Comparison of ENCODE assay signal across 26 cellular contexts in the genomic region with DNA sequence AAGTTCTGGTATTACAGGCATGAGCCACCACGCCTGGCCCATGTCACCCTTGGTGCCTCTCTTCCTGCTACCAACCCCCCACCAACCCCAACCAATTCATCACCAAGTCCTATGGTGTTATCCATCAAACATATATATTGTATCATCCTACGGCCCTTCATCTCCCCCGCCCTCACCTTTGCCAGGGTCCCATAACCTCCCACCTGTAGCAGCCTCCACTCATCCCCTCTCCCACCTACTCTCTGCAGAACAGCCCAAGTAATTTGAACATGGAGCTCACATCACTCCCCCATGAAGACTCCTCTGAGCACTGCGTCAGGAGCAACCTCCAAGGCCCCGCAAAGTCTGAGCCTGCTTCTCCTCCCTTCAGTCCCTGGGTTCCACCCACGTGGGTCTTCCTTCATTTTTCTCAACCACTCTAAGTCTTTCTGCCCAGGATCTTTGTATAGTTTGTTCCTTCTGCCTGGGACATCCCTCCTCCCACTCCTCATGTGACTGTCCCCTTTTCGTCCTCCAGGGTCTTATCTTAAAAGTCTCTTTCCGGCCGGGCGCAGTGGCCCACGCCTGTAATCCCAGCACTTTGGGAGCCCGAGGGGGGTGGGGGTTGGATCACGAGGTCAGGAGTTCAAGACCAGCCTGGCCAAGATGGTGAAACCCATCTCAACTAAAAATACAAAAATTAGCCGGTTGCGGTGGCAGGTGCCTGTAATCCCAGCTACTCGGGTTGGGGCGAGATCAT. TPM values are rescaled to one million over a fixed set of nuclear protein-coding genes. Genes with fewer than 3 reads are reported as not detected.
DNase-seq lines count a peak whose midpoint lies in the region; ATAC-seq, FAIRE-seq and TF ChIP-seq lines count a peak whose summit lies in the region.
"Had no signal": no experiment of that assay in that cellular context is flagged by ENCODE, and none has a peak within 500 bp of the region (broad histone marks: within the 10 kb centered on the region; RNA-seq: fewer than 3 reads in every experiment).

No MANE protein-coding gene starts in this region.

- POLR2A ChIA-PET in CD8-positive, alpha-beta T cell (lab: Charles Lee) = interaction anchor here (0.6 kb wide), 1 partner anchor 167 kb away, joined by 5 read pairs; no protein-coding TSS in a partner anchor
- POLR2A ChIA-PET in activated CD4-positive, alpha-beta memory T cell treated with anti-CD3 and anti-CD28 coated beads, Interleukin-2, amount 10 ng/mL, durations not matched to agents 7 days and 5 days (lab: Charles Lee) = no interaction called here

- no peak overlapping the region for H3K4me2 ChIP-seq in astrocyte (ENCODE audit: low read length)
- H3K4me2 ChIP-seq: A549 had no signal

- no peak for TF ChIP-seq CTCF in CD8-positive, alpha-beta T cell (IDR thresholded peaks at IDR 0.05)
- TF ChIP-seq CTCF in astrocyte (IDR thresholded peaks at IDR 0.05; ENCODE audit: insufficient read depth, low read depth, low read length) (no peak), neural crest cell (conservative IDR thresholded peaks at IDR 0.05) (no peak), GM13976 (IDR thresholded peaks at IDR 0.05; ENCODE audit: borderline replicate concordance, control extremely low read depth, extremely low read depth, insufficient read depth, missing control alignments) (no peak)

- H3K4me3 ChIP-seq in CD8-positive, alpha-beta T cell (ENCODE audit: low read depth, low read length) = no peak overlapping the region
- H3K4me3 ChIP-seq in astrocyte (ENCODE audit: insufficient read depth, low read depth, low read length) = no peak overlapping the region
- H3K4me3 ChIP-seq: A549, GM23248, SJSA1 had no signal

- DNase-seq in CD8-positive, alpha-beta T cell = no peak
- DNase-seq in astrocyte (ENCODE audit: low read depth) (no peak), neural crest cell (ENCODE audit: low read depth, low spot score) (no peak), GM13976 (ENCODE audit: low spot score) (no peak), GDM1 (lab: John Stamatoyannopoulos, UW) (no peak), HuH-7.5 (ENCODE audit: low spot score) (no peak)
- no peak for DNase-seq in activated CD4-positive, alpha-beta memory T cell treated with anti-CD3 and anti-CD28 coated beads, Interleukin-2, amount 10 ng/mL, durations not matched to agents 7 days and 5 days
- DNase-seq: C1 segment of cervical spinal cord; GM23248; H7; KBM-7; NCI-H2029; NCI-H446; NCI-H526; NCI-H82; NK-92 treated with Interleukin-12 subunit alpha and Interleukin-12 subunit beta, amount 100 ng/mL, for 24 hours; Right ventricle myocardium superior; RPMI8226 had no signal

- H3K36me3 Mint-ChIP-seq in CD8-positive, alpha-beta T cell = no peaks in the 10 kb centered on the region
- H3K36me3 Mint-ChIP-seq in astrocyte (ENCODE audit: low read depth, unreplicated experiment) (no peaks in the 10 kb centered on the region), neural crest cell (ENCODE audit: low read depth) (no peaks in the 10 kb centered on the region)
- H3K36me3 Mint-ChIP-seq in activated CD4-positive, alpha-beta memory T cell treated with anti-CD3 and anti-CD28 coated beads, Interleukin-2, amount 10 ng/mL, durations not matched to agents 7 days and 5 days (ENCODE audit: low read depth) = no peaks in the 10 kb centered on the region

- H4K20me1 ChIP-seq in astrocyte (ENCODE audit: insufficient read depth, low read length) = no peaks in the 10 kb centered on the region

- H3K9ac ChIP-seq in astrocyte (ENCODE audit: low read length) = no peak overlapping the region
- H3K9ac ChIP-seq: GM23248 had no signal

- no peaks in the 10 kb centered on the region for H3K79me2 ChIP-seq in astrocyte (ENCODE audit: insufficient read depth, low read length)

- intact Hi-C loops in CD8-positive, alpha-beta T cell (cut with DNase I, micrococcal nuclease) = no loop called here

- FAIRE-seq in astrocyte (lab: Jason Lieb, UNC) = no peak
- FAIRE-seq: A549, D721Med, GM19239, HepG2 had no signal

- peaks cover 10% of the 10 kb centered on the region for H3K27me3 Mint-ChIP-seq in CD8-positive, alpha-beta T cell (ENCODE audit: low read depth)
- H3K27me3 Mint-ChIP-seq in astrocyte (ENCODE audit: low read depth, unreplicated experiment) = peaks cover 22% of the 10 kb centered on the region
- H3K27me3 Mint-ChIP-seq in neural crest cell (ENCODE audit: low read depth) = peaks cover 20% of the 10 kb centered on the region
- H3K27me3 Mint-ChIP-seq in activated CD4-positive, alpha-beta memory T cell treated with anti-CD3 and anti-CD28 coated beads, Interleukin-2, amount 10 ng/mL, durations not matched to agents 7 days and 5 days = peaks cover 31% of the 10 kb centered on the region

- H3K36me3 ChIP-seq in CD8-positive, alpha-beta T cell (ENCODE audit: insufficient read depth, low read length) = no peaks in the 10 kb centered on the region
- H3K36me3 ChIP-seq in astrocyte (ENCODE audit: insufficient read depth, low read length) = no peaks in the 10 kb centered on the region
- H3K36me3 ChIP-seq: SJSA1 had no signal

- H3K27ac ChIP-seq in CD8-positive, alpha-beta T cell (ENCODE audit: low read depth, low read length) = no peak overlapping the region
- H3K27ac ChIP-seq in astrocyte (ENCODE audit: low read depth, low read length) = no peak overlapping the region
- H3K27ac ChIP-seq: A549, GM23248, SJSA1 had no signal

- CTCF ChIA-PET in CD8-positive, alpha-beta T cell (lab: Charles Lee) = interaction anchor here (2.3 kb wide), 1 partner anchor 18 kb away, joined by 9 read pairs; no protein-coding TSS in a partner anchor
- CTCF ChIA-PET in activated CD4-positive, alpha-beta memory T cell treated with anti-CD3 and anti-CD28 coated beads, Interleukin-2, amount 10 ng/mL, durations not matched to agents 7 days and 5 days (lab: Charles Lee) = interaction anchor here (0.6 to 1.1 kb wide), 3 partner anchors 32 to 235 kb away, joined by 3 read pairs; no protein-coding TSS in a partner anchor

- peak overlapping the region; percentile 16 for H3K4me3 Mint-ChIP-seq in CD8-positive, alpha-beta T cell
- H3K4me3 Mint-ChIP-seq in astrocyte (ENCODE audit: unreplicated experiment) (peak overlapping the region; percentile 29), neural crest cell (peak overlapping the region; percentile 71)
- no peak overlapping the region for H3K4me3 Mint-ChIP-seq in activated CD4-positive, alpha-beta memory T cell treated with anti-CD3 and anti-CD28 coated beads, Interleukin-2, amount 10 ng/mL, durations not matched to agents 7 days and 5 days

- no peaks in the 10 kb centered on the region for H3K9me3 Mint-ChIP-seq in CD8-positive, alpha-beta T cell
- no peaks in the 10 kb centered on the region for H3K9me3 Mint-ChIP-seq in astrocyte (ENCODE audit: unreplicated experiment)
- no peaks in the 10 kb centered on the region for H3K9me3 Mint-ChIP-seq in neural crest cell
- no peaks in the 10 kb centered on the region for H3K9me3 Mint-ChIP-seq in activated CD4-positive, alpha-beta memory T cell treated with anti-CD3 and anti-CD28 coated beads, Interleukin-2, amount 10 ng/mL, durations not matched to agents 7 days and 5 days

- H2AFZ ChIP-seq in astrocyte (ENCODE audit: low read depth, low read length) = no peak overlapping the region
- H2AFZ ChIP-seq: GM23248 had no signal

- in situ Hi-C loops in GM13976 (cut with MboI; ENCODE audit: low sequenced_read_pairs, unreplicated experiment) = no loop called here

- peaks cover 15% of the 10 kb centered on the region for H3K4me1 Mint-ChIP-seq in CD8-positive, alpha-beta T cell (ENCODE audit: low read depth)
- H3K4me1 Mint-ChIP-seq in astrocyte (ENCODE audit: low read depth, unreplicated experiment) = peaks cover 5% of the 10 kb centered on the region
- peaks cover 7% of the 10 kb centered on the region for H3K4me1 Mint-ChIP-seq in neural crest cell
- H3K4me1 Mint-ChIP-seq in activated CD4-positive, alpha-beta memory T cell treated with anti-CD3 and anti-CD28 coated beads, Interleukin-2, amount 10 ng/mL, durations not matched to agents 7 days and 5 days = peaks cover 13% of the 10 kb centered on the region

- H3K27me3 ChIP-seq in CD8-positive, alpha-beta T cell (ENCODE audit: insufficient read depth, low read length) = no peaks in the 10 kb centered on the region
- H3K27me3 ChIP-seq in astrocyte (ENCODE audit: insufficient read depth, low read length) = no peaks in the 10 kb centered on the region

- peaks cover 15% of the 10 kb centered on the region for H3K4me1 ChIP-seq in CD8-positive, alpha-beta T cell (ENCODE audit: insufficient read depth, low read length)
- peaks cover 14% of the 10 kb centered on the region for H3K4me1 ChIP-seq in astrocyte (ENCODE audit: insufficient read depth, low read length)

- ATAC-seq in CD8-positive, alpha-beta T cell = no peak
- ATAC-seq: A549, HepG2 had no signal

- no peak overlapping the region for H3K27ac Mint-ChIP-seq in CD8-positive, alpha-beta T cell
- H3K27ac Mint-ChIP-seq in astrocyte (ENCODE audit: unreplicated experiment) (no peak overlapping the region), neural crest cell (ENCODE audit: unreplicated experiment) (no peak overlapping the region)
- no peak overlapping the region for H3K27ac Mint-ChIP-seq in activated CD4-positive, alpha-beta memory T cell treated with anti-CD3 and anti-CD28 coated beads, Interleukin-2, amount 10 ng/mL, durations not matched to agents 7 days and 5 days

- H3K9me3 ChIP-seq in CD8-positive, alpha-beta T cell (ENCODE audit: low read length) = no peaks in the 10 kb centered on the region
- H3K9me3 ChIP-seq in astrocyte (ENCODE audit: insufficient read depth, low read depth, low read length) = no peaks in the 10 kb centered on the region
- H3K9me3 ChIP-seq: A549, SJSA1 had no signal

RNA-seq across cellular contexts. Expression of a gene that starts 7.0 kb away (rescaled TPM):
- total RNA-seq in CD8-positive, alpha-beta T cell = 10 to 100 TPM; 25.9 to 26.4 TPM
- total RNA-seq in astrocyte (2.5 and 2.6 TPM in 2 replicates), neural crest cell (11.8 and 14.6 TPM in 2 replicates)
- total RNA-seq in activated CD4-positive, alpha-beta memory T cell treated with anti-CD3 and anti-CD28 coated beads, Interleukin-2, amount 10 ng/mL, durations not matched to agents 7 days and 5 days = 1 to 10 TPM in 1 of 2 experiments, under 1 TPM in 1; 0.38 to 1.4 TPM
- total RNA-seq: GM23248, LHCN-M2 had no signal

RNA-seq across cellular contexts. Expression of a gene that starts 7.9 kb away (rescaled TPM):
- under 1 TPM; 0.14 to 0.27 TPM for total RNA-seq in CD8-positive, alpha-beta T cell
- total RNA-seq in astrocyte (59.1 and 62.9 TPM in 2 replicates), neural crest cell (24.0 and 24.1 TPM in 2 replicates)
- under 1 TPM; 0.50 to 0.63 TPM for total RNA-seq in activated CD4-positive, alpha-beta memory T cell treated with anti-CD3 and anti-CD28 coated beads, Interleukin-2, amount 10 ng/mL, durations not matched to agents 7 days and 5 days

RNA-seq across cellular contexts. Expression of a gene that starts 32.9 kb away (rescaled TPM):
- 10 to 100 TPM in 1 of 2 experiments, 1 to 10 TPM in 1; 9.2 to 11.2 TPM for total RNA-seq in CD8-positive, alpha-beta T cell
- total RNA-seq in astrocyte (23.8 and 24.4 TPM in 2 replicates), neural crest cell (35.3 and 37.6 TPM in 2 replicates)
- 10 to 100 TPM; 45.4 to 49.6 TPM for total RNA-seq in activated CD4-positive, alpha-beta memory T cell treated with anti-CD3 and anti-CD28 coated beads, Interleukin-2, amount 10 ng/mL, durations not matched to agents 7 days and 5 days

RNA-seq across cellular contexts. Expression of a gene that starts 43.9 kb away (rescaled TPM):
- total RNA-seq in CD8-positive, alpha-beta T cell = not detected
- total RNA-seq in astrocyte (not detected in 2 replicates), neural crest cell (not detected in 2 replicates)
- total RNA-seq in activated CD4-positive, alpha-beta memory T cell treated with anti-CD3 and anti-CD28 coated beads, Interleukin-2, amount 10 ng/mL, durations not matched to agents 7 days and 5 days = not detected
- total RNA-seq: GM23248, H7, HepG2, HT1080, LHCN-M2, MCF 10A, Right ventricle myocardium superior, SJSA1 had no signal

RNA-seq across cellular contexts. Expression of a gene that starts 55.5 kb away (rescaled TPM):
- not detected for total RNA-seq in CD8-positive, alpha-beta T cell
- total RNA-seq in astrocyte = not detected in 2 replicates
- not detected in 2 replicates for total RNA-seq in neural crest cell
- total RNA-seq in activated CD4-positive, alpha-beta memory T cell treated with anti-CD3 and anti-CD28 coated beads, Interleukin-2, amount 10 ng/mL, durations not matched to agents 7 days and 5 days = not detected
- total RNA-seq: GM23248, H7, HepG2, HT1080, LHCN-M2, MCF 10A, Right ventricle myocardium superior, SJSA1 had no signal

Comparison
In these comparisons a context has a peak if more than half of its experiments do, and no peak if none do; other contexts are left out.
1. RNA of a gene that starts 7.9 kb away (total RNA-seq): 59.1 to 62.9 TPM in astrocyte and 24.0 to 24.1 TPM in neural crest cell; 0.50 to 0.63 TPM in activated CD4-positive, alpha-beta memory T cell treated with anti-CD3 and anti-CD28 coated beads, Interleukin-2, amount 10 ng/mL, durations not matched to agents 7 days and 5 days and 0.14 to 0.27 TPM in CD8-positive, alpha-beta T cell; every median in the first group is over 10 times any median in the second.